ENCODE assay signal across 32 cellular contexts in genomic region chr7:85167636-85168035, GRCh38. TPM values are rescaled to one million over a fixed set of nuclear protein-coding genes. Genes with fewer than 3 reads are reported as not detected.
"Had no signal": no experiment of that assay in that cellular context is flagged by ENCODE, and none has a peak within 500 bp of the region (broad histone marks: within the 10 kb centered on the region; RNA-seq: fewer than 3 reads in every experiment).

No MANE protein-coding gene starts in this region.

- DNase-seq: hippocampal formation; immature natural killer cell; kidney; left colon; left lung; lower lobe of right lung; mesendoderm; naive thymus-derived CD8-positive, alpha-beta T cell; nucleus accumbens; pancreas; posterior cingulate gyrus; retina; right cardiac atrium; stimulated activated CD4-positive, alpha-beta T cell treated with anti-CD3 and anti-CD28 coated beads, Interleukin-12 subunit alpha, Interleukin-12 subunit beta, amount 100 ng/mL, for 4 hours; stimulated activated CD4-positive, alpha-beta T cell treated with anti-CD3 and anti-CD28 coated beads, Interleukin-15, amount 100 ng/mL, for 24 hours; stimulated activated CD4-positive, alpha-beta T cell treated with anti-CD3 and anti-CD28 coated beads, Interleukin-2, amount 100 ng/mL, for 24 hours; stimulated activated CD4-positive, alpha-beta T cell treated with anti-CD3 and anti-CD28 coated beads, Interleukin-4, amount 100 ng/mL, for 24 hours; stimulated activated naive CD4-positive, alpha-beta T cell; tibial artery; trophoblast cell; upper lobe of right lung had no signal

- FAIRE-seq: islet of Langerhans, kidney, pancreas, urothelium cell line had no signal

- H3K4me1 Mint-ChIP-seq: immature natural killer cell; naive thymus-derived CD8-positive, alpha-beta T cell; neural crest cell; stimulated activated effector memory CD8-positive, alpha-beta T cell treated with anti-CD3 and anti-CD28 coated beads, Interleukin-12 subunit alpha, Interleukin-12 subunit beta, amount 100 ng/mL, for 72 hours had no signal

- H3K36me3 Mint-ChIP-seq: immature natural killer cell; naive thymus-derived CD8-positive, alpha-beta T cell; stimulated activated effector memory CD8-positive, alpha-beta T cell treated with anti-CD3 and anti-CD28 coated beads, Interleukin-12 subunit alpha, Interleukin-12 subunit beta, amount 100 ng/mL, for 72 hours had no signal

- H3K27ac ChIP-seq: left lung, lower lobe of right lung, pancreas, prostate gland, skin epidermis, suprapubic skin, thoracic aorta, tibial artery, upper lobe of right lung had no signal

- H3K9me3 ChIP-seq: left lung, lower lobe of right lung, pancreas, prostate gland, suprapubic skin, thoracic aorta, tibial artery, upper lobe of right lung had no signal

- H3K4me3 Mint-ChIP-seq: immature natural killer cell; naive thymus-derived CD8-positive, alpha-beta T cell; nephron; neural crest cell; stimulated activated effector memory CD8-positive, alpha-beta T cell treated with anti-CD3 and anti-CD28 coated beads, Interleukin-12 subunit alpha, Interleukin-12 subunit beta, amount 100 ng/mL, for 72 hours; stimulated activated naive CD8-positive, alpha-beta T cell treated with anti-CD3 and anti-CD28 coated beads, Interleukin-15, Interleukin-2, amounts not matched to agents 100 ng/mL and 50 ng/mL, for 24 hours had no signal

- H3K9me3 Mint-ChIP-seq: nephron; neural crest cell; stimulated activated naive CD8-positive, alpha-beta T cell treated with anti-CD3 and anti-CD28 coated beads, Interleukin-15, Interleukin-2, amounts not matched to agents 100 ng/mL and 50 ng/mL, for 24 hours had no signal

- ATAC-seq: left colon; left lung; lower lobe of right lung; naive thymus-derived CD8-positive, alpha-beta T cell; pancreas; right cardiac atrium; sciatic nerve; stimulated activated effector memory CD8-positive, alpha-beta T cell treated with anti-CD3 and anti-CD28 coated beads, Interleukin-12 subunit alpha, Interleukin-12 subunit beta, amount 100 ng/mL, for 72 hours; upper lobe of right lung had no signal

- H3K27ac Mint-ChIP-seq: immature natural killer cell; naive thymus-derived CD8-positive, alpha-beta T cell; nephron; stimulated activated effector memory CD8-positive, alpha-beta T cell treated with anti-CD3 and anti-CD28 coated beads, Interleukin-12 subunit alpha, Interleukin-12 subunit beta, amount 100 ng/mL, for 72 hours; stimulated activated naive CD8-positive, alpha-beta T cell treated with anti-CD3 and anti-CD28 coated beads, Interleukin-15, Interleukin-2, amounts not matched to agents 100 ng/mL and 50 ng/mL, for 24 hours had no signal

- H3K27me3 ChIP-seq: left lung, pancreas, suprapubic skin, tibial artery, upper lobe of right lung had no signal

- H3K4me3 ChIP-seq: left lung, lower lobe of right lung, pancreas, prostate gland, skin epidermis, suprapubic skin, tibial artery, upper lobe of right lung had no signal

- H3K4me1 ChIP-seq: lower lobe of right lung, pancreas, prostate gland, upper lobe of right lung had no signal

- H3K36me3 ChIP-seq: left lung, lower lobe of right lung, pancreas, prostate gland, suprapubic skin, thoracic aorta, tibial artery, upper lobe of right lung had no signal

- H3K27me3 Mint-ChIP-seq: naive thymus-derived CD8-positive, alpha-beta T cell; stimulated activated naive CD8-positive, alpha-beta T cell treated with anti-CD3 and anti-CD28 coated beads, Interleukin-15, Interleukin-2, amounts not matched to agents 100 ng/mL and 50 ng/mL, for 24 hours had no signal

RNA-seq across cellular contexts. Expression of gene SEMA3D, which starts 19.2 kb away (rescaled TPM):
- total RNA-seq: naive thymus-derived CD8-positive, alpha-beta T cell had no signal
